In the genomic region with DNA sequence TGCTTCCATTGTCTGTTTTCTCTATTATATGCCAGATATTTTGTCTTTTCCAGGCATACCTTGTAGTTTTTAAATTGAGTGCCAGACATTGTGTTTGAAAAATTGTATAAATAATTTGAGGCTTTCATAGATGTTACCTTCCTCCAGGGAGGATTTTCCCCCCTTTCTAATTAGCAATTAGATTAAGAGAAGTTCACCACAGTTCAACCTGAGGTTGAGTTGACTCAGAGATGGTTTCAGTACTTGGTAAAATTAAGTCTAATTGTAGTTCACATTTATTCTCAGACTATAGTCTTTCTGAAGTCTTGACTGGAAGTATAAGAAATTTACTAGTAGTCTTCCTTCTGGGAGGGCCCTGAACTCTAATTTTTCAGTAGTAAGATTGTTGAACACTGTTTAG, we compare ENCODE assay signal across 20 cellular contexts.
A peak's percentile ranks its signal among the peaks of the same experiment; 100 is the strongest.
DNase-seq lines count a peak whose midpoint lies in the region; ATAC-seq, FAIRE-seq and TF ChIP-seq lines count a peak whose summit lies in the region.
"Had no signal": no experiment of that assay in that cellular context is flagged by ENCODE, and none has a peak within 500 bp of the region (broad histone marks: within the 10 kb centered on the region; RNA-seq: fewer than 3 reads in every experiment).

No MANE protein-coding gene starts in this region.

- peak overlapping the region; percentile 85; the same call in 1 of the 2 replicates for H3K4me2 ChIP-seq in GM12878 (ENCODE audit: control insufficient read depth, insufficient read depth)

- H3K27ac ChIP-seq in GM12878 (ENCODE audit: control insufficient read depth, insufficient read depth): peak overlapping the region; percentile 57
- H3K27ac ChIP-seq: Peyer's patch, SJCRH30 had no signal

- SMC1A ChIA-PET in GM12878 (lab: Charles Lee; ENCODE audit: uncharacterized antibody, unreplicated experiment): interaction anchor here (0.8 to 5.3 kb wide), 22 partner anchors 13 to 189 kb away, joined by 3 to 98 read pairs (median 6); a partner anchor contains a TSS

- no peak for TF ChIP-seq CTCF in GM12878 (IDR thresholded peaks at IDR 0.05 in 2 of 3, conservative IDR thresholded peaks at IDR 0.05 in 1 of 3; ENCODE audit: control insufficient read depth in 2 of 3, extremely low read depth in 1 of 3, insufficient read depth in 1 of 3, low read depth in 3 of 3, low read length in 3 of 3)

- in situ Hi-C loops in GM12878 (cut with MboI): no loop called here

- FAIRE-seq in GM12892 (lab: Jason Lieb, UNC) (peak; percentile 89), GM12878 (lab: Jason Lieb, UNC) (no peak)

- DNase-seq in GM12892 (ENCODE audit: insufficient read length): no peak
- peak; percentile 42 for DNase-seq in GM12878 (ENCODE audit: low read depth, low spot score)
- no peak for DNase-seq in NCI-H1694 treated with DMSO at 0.1 percent for 48 hours (lab: John Stamatoyannopoulos, UW)
- no peak for DNase-seq in cardiac septum (ENCODE audit: low spot score)
- DNase-seq: BE2C; CD4-positive, CD25-positive, alpha-beta regulatory T cell; EL; GF-D8; H9; HFFc6; NCI-H1417; NCI-H187 treated with DMSO at 0.1 percent for 48 hours; NCI-H510A; Peyer's patch; SJCRH30; T-cell had no signal

- no peaks in the 10 kb centered on the region; the same call in 1 of the 3 replicates for H3K9me3 ChIP-seq in GM12878 (replicated peaks; ENCODE audit: control insufficient read depth, insufficient read depth, low read length)
- H3K9me3 ChIP-seq: BE2C, Peyer's patch, SJCRH30 had no signal

- peak; percentile 25 to 71; a peak in 3 of 4 replicates for TF ChIP-seq EP300 in GM12878 (IDR thresholded peaks at IDR 0.05; ENCODE audit: borderline replicate concordance in 1 of 2, control insufficient read depth in 1 of 2, low read depth in 2 of 2, low read length in 2 of 2)

- peak overlapping the region; percentile 3; the same call in 1 of the 2 replicates for H2AFZ ChIP-seq in GM12878 (ENCODE audit: control insufficient read depth, low read depth, low read length)

- H3K9ac ChIP-seq in GM12878 (ENCODE audit: control insufficient read depth, insufficient read depth, low read length): no peak overlapping the region; the same call in 1 of the 2 replicates

- H3K4me3 ChIP-seq in GM12878: peak overlapping the region; percentile 34; the same call in 1 of the 2 replicates
- H3K4me3 ChIP-seq: Peyer's patch, SJCRH30 had no signal

- no peaks in the 10 kb centered on the region; the same call in 1 of the 2 replicates for H3K79me2 ChIP-seq in GM12878 (ENCODE audit: control insufficient read depth, insufficient read depth, low read length)

- ATAC-seq in HG02973 (IDR thresholded peaks at IDR 0.05; ENCODE audit: unreplicated experiment) (peak; percentile 26), GM12878 (peak; percentile 41), GM21381 (IDR thresholded peaks at IDR 0.05; ENCODE audit: unreplicated experiment) (no peak), GM19035 (IDR thresholded peaks at IDR 0.05; ENCODE audit: unreplicated experiment) (no peak)
- ATAC-seq: T-cell had no signal

- intact Hi-C loops in GM12878 (cut with micrococcal nuclease; ENCODE audit: unreplicated experiment): no loop called here
- intact Hi-C loops in cardiac septum (cut with DNase I): no loop called here

- RAD21 ChIA-PET in GM12878 (lab: Charles Lee; ENCODE audit: unreplicated experiment): interaction anchor here (0.7 to 3.4 kb wide), 21 partner anchors 14 to 246 kb away, joined by 3 to 49 read pairs (median 4); a partner anchor contains a TSS

- CTCF ChIA-PET in GM12878 (lab: Yijun Ruan, JAX): interaction anchor here (0.9 to 5.5 kb wide), 5 partner anchors 47 to 111 kb away, joined by 4 to 40 read pairs (median 12); a partner anchor contains a TSS

- no peak for TF ChIP-seq POLR2A in GM12892 (IDR thresholded peaks at IDR 0.05; ENCODE audit: low read depth, low read length)
- TF ChIP-seq POLR2A in GM19099 (IDR thresholded peaks at IDR 0.05; ENCODE audit: extremely low read depth, insufficient read length, low read depth): peak; percentile 41
- no peak for TF ChIP-seq POLR2A in GM12878 (IDR thresholded peaks at IDR 0.05; ENCODE audit: low read depth, low read length)

- no peaks in the 10 kb centered on the region for H3K27me3 ChIP-seq in GM12878 (replicated peaks in 1 of 2; ENCODE audit: control insufficient read depth in 2 of 2, insufficient read depth in 2 of 2, low read length in 1 of 2)
- H3K27me3 ChIP-seq: BE2C, Peyer's patch, SJCRH30 had no signal

- TF ChIP-seq RAD21 in GM12878 (IDR thresholded peaks at IDR 0.05; ENCODE audit: insufficient read depth, low read depth, low read length): no peak

- POLR2A ChIA-PET in GM12878 (lab: Charles Lee): interaction anchor here (0.7 to 5.2 kb wide), 11 partner anchors 15 to 287 kb away, joined by 3 to 34 read pairs (median 4); a partner anchor contains a TSS

- BruUV-seq in GM12878 (replicated peaks; lab: Mats Ljungman, UMichigan): no TSS peak

- peaks cover 26% of the 10 kb centered on the region for H3K4me1 ChIP-seq in GM12878 (ENCODE audit: control insufficient read depth, insufficient read depth, low read length)
- H3K4me1 ChIP-seq: BE2C, Peyer's patch, SJCRH30 had no signal

- no peaks in the 10 kb centered on the region for H3K36me3 ChIP-seq in GM12878 (ENCODE audit: control insufficient read depth in 2 of 2, insufficient read depth in 2 of 2, low read length in 1 of 2)
- H3K36me3 ChIP-seq: BE2C, Peyer's patch, SJCRH30 had no signal

- no peaks in the 10 kb centered on the region for H4K20me1 ChIP-seq in GM12878 (ENCODE audit: control insufficient read depth, insufficient read depth)

TF ChIP-seq in GM12878, 131 proteins besides CTCF, POLR2A, EP300 and RAD21 (continues in another document):
- TF ChIP-seq SREBF1 (IDR thresholded peaks at IDR 0.05; ENCODE audit: low read length) (no peak), ATF7 (IDR thresholded peaks at IDR 0.05; ENCODE audit: low read depth) (peak; percentile 41), SMAD1 (IDR thresholded peaks at IDR 0.05; ENCODE audit: low read depth, partially characterized antibody) (peak; percentile 54), MTA2 (IDR thresholded peaks at IDR 0.05; ENCODE audit: low read depth) (peak; percentile 100), BACH1 (IDR thresholded peaks at IDR 0.05; ENCODE audit: borderline replicate concordance) (peak; percentile 78; the same call in 1 of the 2 replicates), RUNX3 (IDR thresholded peaks at IDR 0.05; ENCODE audit: low read length) (peak; percentile 78), MEF2A (IDR thresholded peaks at IDR 0.05; ENCODE audit: insufficient read depth, low read depth, low read length) (0 out of 2 replicates have a peak, but pooled peaks have one; percentile 55), GABPA (IDR thresholded peaks at IDR 0.05; ENCODE audit: low read depth) (0 out of 2 replicates have a peak, but pooled peaks have one; percentile 5)
- TF ChIP-seq, protein P1, sequence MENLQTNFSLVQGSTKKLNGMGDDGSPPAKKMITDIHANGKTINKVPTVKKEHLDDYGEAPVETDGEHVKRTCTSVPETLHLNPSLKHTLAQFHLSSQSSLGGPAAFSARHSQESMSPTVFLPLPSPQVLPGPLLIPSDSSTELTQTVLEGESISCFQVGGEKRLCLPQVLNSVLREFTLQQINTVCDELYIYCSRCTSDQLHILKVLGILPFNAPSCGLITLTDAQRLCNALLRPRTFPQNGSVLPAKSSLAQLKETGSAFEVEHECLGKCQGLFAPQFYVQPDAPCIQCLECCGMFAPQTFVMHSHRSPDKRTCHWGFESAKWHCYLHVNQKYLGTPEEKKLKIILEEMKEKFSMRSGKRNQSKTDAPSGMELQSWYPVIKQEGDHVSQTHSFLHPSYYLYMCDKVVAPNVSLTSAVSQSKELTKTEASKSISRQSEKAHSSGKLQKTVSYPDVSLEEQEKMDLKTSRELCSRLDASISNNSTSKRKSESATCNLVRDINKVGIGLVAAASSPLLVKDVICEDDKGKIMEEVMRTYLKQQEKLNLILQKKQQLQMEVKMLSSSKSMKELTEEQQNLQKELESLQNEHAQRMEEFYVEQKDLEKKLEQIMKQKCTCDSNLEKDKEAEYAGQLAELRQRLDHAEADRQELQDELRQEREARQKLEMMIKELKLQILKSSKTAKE (IDR thresholded peaks at IDR 0.05; ENCODE audit: low read depth, poor library complexity, severe bottlenecking): peak; percentile 85
- TF ChIP-seq, protein P2, sequence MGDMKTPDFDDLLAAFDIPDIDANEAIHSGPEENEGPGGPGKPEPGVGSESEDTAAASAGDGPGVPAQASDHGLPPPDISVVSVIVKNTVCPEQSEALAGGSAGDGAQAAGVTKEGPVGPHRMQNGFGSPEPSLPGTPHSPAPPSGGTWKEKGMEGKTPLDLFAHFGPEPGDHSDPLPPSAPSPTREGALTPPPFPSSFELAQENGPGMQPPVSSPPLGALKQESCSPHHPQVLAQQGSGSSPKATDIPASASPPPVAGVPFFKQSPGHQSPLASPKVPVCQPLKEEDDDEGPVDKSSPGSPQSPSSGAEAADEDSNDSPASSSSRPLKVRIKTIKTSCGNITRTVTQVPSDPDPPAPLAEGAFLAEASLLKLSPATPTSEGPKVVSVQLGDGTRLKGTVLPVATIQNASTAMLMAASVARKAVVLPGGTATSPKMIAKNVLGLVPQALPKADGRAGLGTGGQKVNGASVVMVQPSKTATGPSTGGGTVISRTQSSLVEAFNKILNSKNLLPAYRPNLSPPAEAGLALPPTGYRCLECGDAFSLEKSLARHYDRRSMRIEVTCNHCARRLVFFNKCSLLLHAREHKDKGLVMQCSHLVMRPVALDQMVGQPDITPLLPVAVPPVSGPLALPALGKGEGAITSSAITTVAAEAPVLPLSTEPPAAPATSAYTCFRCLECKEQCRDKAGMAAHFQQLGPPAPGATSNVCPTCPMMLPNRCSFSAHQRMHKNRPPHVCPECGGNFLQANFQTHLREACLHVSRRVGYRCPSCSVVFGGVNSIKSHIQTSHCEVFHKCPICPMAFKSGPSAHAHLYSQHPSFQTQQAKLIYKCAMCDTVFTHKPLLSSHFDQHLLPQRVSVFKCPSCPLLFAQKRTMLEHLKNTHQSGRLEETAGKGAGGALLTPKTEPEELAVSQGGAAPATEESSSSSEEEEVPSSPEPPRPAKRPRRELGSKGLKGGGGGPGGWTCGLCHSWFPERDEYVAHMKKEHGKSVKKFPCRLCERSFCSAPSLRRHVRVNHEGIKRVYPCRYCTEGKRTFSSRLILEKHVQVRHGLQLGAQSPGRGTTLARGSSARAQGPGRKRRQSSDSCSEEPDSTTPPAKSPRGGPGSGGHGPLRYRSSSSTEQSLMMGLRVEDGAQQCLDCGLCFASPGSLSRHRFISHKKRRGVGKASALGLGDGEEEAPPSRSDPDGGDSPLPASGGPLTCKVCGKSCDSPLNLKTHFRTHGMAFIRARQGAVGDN (IDR thresholded peaks at IDR 0.05): peak; percentile 75; the same call in 1 of the 2 replicates

Comparison
In these comparisons a context has a peak if more than half of its experiments do, and no peak if none do; other contexts are left out.
1. ATAC-seq: peak in HG02973 (single experiment) and GM12878 (single experiment); none in GM21381 (single experiment) and GM19035 (single experiment).